ENCODE assay signal across 8 cellular contexts in genomic region chr14:20327005-20327869, GRCh38. TPM values are rescaled to one million over a fixed set of nuclear protein-coding genes. Genes with fewer than 3 reads are reported as not detected.
DNase-seq lines count a peak whose midpoint lies in the region; ATAC-seq and TF ChIP-seq lines count a peak whose summit lies in the region.

No MANE protein-coding gene starts in this region.

- H3K36me3 Mint-ChIP-seq in activated naive CD4-positive, alpha-beta T cell treated with anti-CD3 and anti-CD28 coated beads, Interleukin-2, amount 50 U/mL, for 72 hours = peaks cover 0 to 41% of the 10 kb centered on the region in 2 donors
- no peaks in the 10 kb centered on the region for H3K36me3 Mint-ChIP-seq in glutamatergic neuron (ENCODE audit: unreplicated experiment)

- peaks cover 14% of the 10 kb centered on the region for H3K4me1 Mint-ChIP-seq in glutamatergic neuron (ENCODE audit: low read depth, unreplicated experiment)

- H3K4me3 Mint-ChIP-seq in glutamatergic neuron (ENCODE audit: unreplicated experiment) = peak overlapping the region; percentile 13

- DNase-seq in activated gamma-delta T cell treated with Interleukin-2 at 50 U/mL for 16 hours (peak; percentile 19), activated gamma-delta T cell (lab: John Stamatoyannopoulos, UW) (no peak), NCI-H460 (ENCODE audit: extremely low read depth, low read depth) (peak; percentile 76), glutamatergic neuron (no peak), putamen (ENCODE audit: low spot score) (peak; percentile 65)
- DNase-seq in activated naive CD4-positive, alpha-beta T cell treated with anti-CD3 and anti-CD28 coated beads, Interleukin-2, amount 50 U/mL, for 72 hours (ENCODE audit: low spot score in 2 of 2) = peak in 1 of 2 donors; percentile 38

- ATAC-seq in HG03095 (IDR thresholded peaks at IDR 0.05; ENCODE audit: unreplicated experiment) (peak; percentile 57), GM18909 (IDR thresholded peaks at IDR 0.05; ENCODE audit: poor library complexity, unreplicated experiment) (no peak)
- ATAC-seq in activated naive CD4-positive, alpha-beta T cell treated with anti-CD3 and anti-CD28 coated beads, Interleukin-2, amount 50 U/mL, for 72 hours = peak in 1 of 2 donors; percentile 44

- no peaks in the 10 kb centered on the region for H3K9me3 Mint-ChIP-seq in activated naive CD4-positive, alpha-beta T cell treated with anti-CD3 and anti-CD28 coated beads, Interleukin-2, amount 50 U/mL, for 72 hours
- H3K9me3 Mint-ChIP-seq in glutamatergic neuron (ENCODE audit: unreplicated experiment) = no peaks in the 10 kb centered on the region

- no peaks in the 10 kb centered on the region for H3K27me3 Mint-ChIP-seq in glutamatergic neuron (ENCODE audit: unreplicated experiment)

- peak; percentile 78 for TF ChIP-seq CTCF in glutamatergic neuron (IDR thresholded peaks at IDR 0.05; ENCODE audit: partially characterized antibody, unreplicated experiment)

- peak overlapping the region; percentile 9 to 55 for H3K27ac Mint-ChIP-seq in activated naive CD4-positive, alpha-beta T cell treated with anti-CD3 and anti-CD28 coated beads, Interleukin-2, amount 50 U/mL, for 72 hours
- H3K27ac Mint-ChIP-seq in glutamatergic neuron (ENCODE audit: unreplicated experiment) = no peak overlapping the region

RNA-seq across cellular contexts. Expression of gene CCNB1IP1, which starts 5.8 kb away (rescaled TPM):
- 258 and 275 TPM in 2 replicates for total RNA-seq in NCI-H460 (2014; rRNA removed; shearing (Covaris generic))
- 82.9 and 148 TPM in 2 replicates for polyA plus RNA-seq in NCI-H460 (2014; cell fraction: nucleus; rRNA removed)
- 100 to 1,000 TPM in 1 of 2 donors, 10 to 100 TPM in 1; 56.8 to 122 TPM for total RNA-seq in activated naive CD4-positive, alpha-beta T cell treated with anti-CD3 and anti-CD28 coated beads, Interleukin-2, amount 50 U/mL, for 72 hours
- 95.8 TPM for total RNA-seq in glutamatergic neuron (ENCODE audit: unreplicated experiment)

RNA-seq across cellular contexts. Expression of gene PARP2, which starts 16.2 kb away (rescaled TPM):
- total RNA-seq in NCI-H460 (2014; rRNA removed; shearing (Covaris generic)) = 35.7 and 39.4 TPM in 2 replicates
- 50.2 and 54.9 TPM in 2 replicates for polyA plus RNA-seq in NCI-H460 (2014; cell fraction: nucleus; rRNA removed)
- 100 to 1,000 TPM in 1 of 2 donors, 10 to 100 TPM in 1; 45.9 to 121 TPM for total RNA-seq in activated naive CD4-positive, alpha-beta T cell treated with anti-CD3 and anti-CD28 coated beads, Interleukin-2, amount 50 U/mL, for 72 hours
- 33.9 TPM for total RNA-seq in glutamatergic neuron (ENCODE audit: unreplicated experiment)

RNA-seq across cellular contexts. Expression of gene TTC5, which starts 21.5 kb away (rescaled TPM):
- total RNA-seq in NCI-H460 (2014; rRNA removed; shearing (Covaris generic)) = 13.0 and 18.7 TPM in 2 replicates
- polyA plus RNA-seq in NCI-H460 (2014; cell fraction: nucleus; rRNA removed) = 21.3 and 25.4 TPM in 2 replicates
- 10 to 100 TPM in 1 of 2 donors, 1 to 10 TPM in 1; 5.7 to 21.6 TPM for total RNA-seq in activated naive CD4-positive, alpha-beta T cell treated with anti-CD3 and anti-CD28 coated beads, Interleukin-2, amount 50 U/mL, for 72 hours
- 37.4 TPM for total RNA-seq in glutamatergic neuron (ENCODE audit: unreplicated experiment)

Comparison
In these comparisons a context has a peak if more than half of its experiments do, and no peak if none do; other contexts are left out.
1. DNase-seq: peak in activated gamma-delta T cell treated with Interleukin-2 at 50 U/mL for 16 hours (single experiment), NCI-H460 (single experiment) and putamen (single experiment); none in activated gamma-delta T cell (single experiment) and glutamatergic neuron (single experiment).